Comparison of ENCODE assay signal across 20 cellular contexts in genomic region chr14:105010106-105010505, GRCh38. TPM values are rescaled to one million over a fixed set of nuclear protein-coding genes. Genes with fewer than 3 reads are reported as not detected.
"Had no signal": no experiment of that assay in that cellular context is flagged by ENCODE, and none has a peak within 500 bp of the region (broad histone marks: within the 10 kb centered on the region; RNA-seq: fewer than 3 reads in every experiment).

No MANE protein-coding gene starts in this region.

- H3K4me1 ChIP-seq: psoas muscle had no signal

- H2AFZ ChIP-seq: neural progenitor cell had no signal

- H3K4me3 ChIP-seq: esophagus muscularis mucosa, mucosa of descending colon, neural progenitor cell, psoas muscle had no signal

- H3K27ac Mint-ChIP-seq: activated CD4-positive, alpha-beta T cell treated with anti-CD3 and anti-CD28 coated beads, Interleukin-2, amount 10 ng/mL, durations not matched to agents 24 days and 14 days; activated CD8-positive, alpha-beta T cell treated with anti-CD3 and anti-CD28 coated beads, Interleukin-2, amount 10 ng/mL, durations not matched to agents 7 days and 5 days; activated naive CD4-positive, alpha-beta T cell treated with anti-CD3 and anti-CD28 coated beads for 36 hours; immature natural killer cell; memory B cell; neural progenitor cell; stimulated activated naive B cell treated with anti-CD40 and anti-IgM and Interleukin-4, amounts not matched to agents 10 μg/mL and 1 μg/mL and 100 μg/mL, for 72 hours had no signal

- H3K4me2 ChIP-seq: neural progenitor cell had no signal

- H3K27me3 Mint-ChIP-seq: activated CD4-positive, alpha-beta T cell treated with anti-CD3 and anti-CD28 coated beads, Interleukin-2, amount 10 ng/mL, durations not matched to agents 24 days and 14 days; memory B cell; naive B cell; stimulated activated naive B cell treated with anti-CD40 and anti-IgM and Interleukin-4, amounts not matched to agents 10 μg/mL and 1 μg/mL and 100 μg/mL, for 72 hours had no signal

- H3K27ac ChIP-seq: esophagus muscularis mucosa, neural progenitor cell, psoas muscle had no signal

- DNase-seq: activated CD4-positive, alpha-beta T cell treated with anti-CD3 and anti-CD28 coated beads, Interleukin-2, amount 10 ng/mL, durations not matched to agents 24 days and 14 days; activated CD4-positive, CD25-positive, alpha-beta regulatory T cell; activated CD8-positive, alpha-beta memory T cell treated with anti-CD3 and anti-CD28 coated beads, Interleukin-2, amount 50 U/mL, for 4 hours; activated CD8-positive, alpha-beta T cell treated with anti-CD3 and anti-CD28 coated beads, Interleukin-2, amount 10 ng/mL, durations not matched to agents 7 days and 5 days; activated naive CD4-positive, alpha-beta T cell treated with anti-CD3 and anti-CD28 coated beads for 36 hours; activated T-cell treated with anti-CD3 and anti-CD28 coated beads, Interleukin-2, amount 50 U/mL, for 4 hours; cerebellar nuclear complex; cortex of kidney; immature natural killer cell; kidney glomerular epithelial cell; left ventricle myocardium superior; mucosa of descending colon; naive B cell; psoas muscle; stimulated activated naive B cell treated with anti-CD40 and anti-IgM and Interleukin-4, amounts not matched to agents 10 μg/mL and 1 μg/mL and 100 μg/mL, for 72 hours; T-helper 9 cell had no signal

- H3K36me3 ChIP-seq: neural progenitor cell had no signal

- H3K4me3 Mint-ChIP-seq: activated CD4-positive, alpha-beta T cell treated with anti-CD3 and anti-CD28 coated beads, Interleukin-2, amount 10 ng/mL, durations not matched to agents 24 days and 14 days; activated CD8-positive, alpha-beta T cell treated with anti-CD3 and anti-CD28 coated beads, Interleukin-2, amount 10 ng/mL, durations not matched to agents 7 days and 5 days; activated naive CD4-positive, alpha-beta T cell treated with anti-CD3 and anti-CD28 coated beads for 36 hours; activated T-cell treated with anti-CD3 and anti-CD28 coated beads, Interleukin-2, amount 50 U/mL, for 4 hours; immature natural killer cell; memory B cell; naive B cell; neural progenitor cell; stimulated activated naive B cell treated with anti-CD40 and anti-IgM and Interleukin-4, amounts not matched to agents 10 μg/mL and 1 μg/mL and 100 μg/mL, for 72 hours had no signal

- ATAC-seq: activated CD8-positive, alpha-beta T cell treated with anti-CD3 and anti-CD28 coated beads, Interleukin-2, amount 10 ng/mL, durations not matched to agents 7 days and 5 days; activated T-cell treated with anti-CD3 and anti-CD28 coated beads, Interleukin-2, amount 50 U/mL, for 4 hours; left ventricle myocardium superior; mucosa of descending colon; psoas muscle; right cardiac atrium; stimulated activated naive B cell treated with anti-CD40 and anti-IgM and Interleukin-4, amounts not matched to agents 10 μg/mL and 1 μg/mL and 100 μg/mL, for 72 hours had no signal

- H3K9me3 Mint-ChIP-seq: activated CD4-positive, alpha-beta T cell treated with anti-CD3 and anti-CD28 coated beads, Interleukin-2, amount 10 ng/mL, durations not matched to agents 24 days and 14 days; activated naive CD4-positive, alpha-beta T cell treated with anti-CD3 and anti-CD28 coated beads for 36 hours; activated T-cell treated with anti-CD3 and anti-CD28 coated beads, Interleukin-2, amount 50 U/mL, for 4 hours; immature natural killer cell; memory B cell; naive B cell; neural progenitor cell; stimulated activated naive B cell treated with anti-CD40 and anti-IgM and Interleukin-4, amounts not matched to agents 10 μg/mL and 1 μg/mL and 100 μg/mL, for 72 hours had no signal

- H3K27me3 ChIP-seq: esophagus muscularis mucosa, neural progenitor cell had no signal

- H3K36me3 Mint-ChIP-seq: immature natural killer cell, memory B cell, naive B cell had no signal

- H3K9me3 ChIP-seq: esophagus muscularis mucosa, mucosa of descending colon, psoas muscle had no signal

RNA-seq across cellular contexts. Expression of gene AHNAK2, which starts 31.9 kb away (rescaled TPM):
- total RNA-seq: activated CD8-positive, alpha-beta T cell treated with anti-CD3 and anti-CD28 coated beads, Interleukin-2, amount 10 ng/mL, durations not matched to agents 7 days and 5 days had no signal
- polyA plus RNA-seq: immature natural killer cell had no signal
